ENCODE assay signal across 1 cellular context in genomic region chr7:45146531-45147379, GRCh38.
TF ChIP-seq lines count a peak whose summit lies in the region.

No MANE protein-coding gene starts in this region.

TF ChIP-seq in GM23338, 12 proteins besides CTCF, POLR2A, EP300 and RAD21 (continued from another document):
- no peak for TF ChIP-seq ZNF462 (CRISPR knock-in tag; IDR thresholded peaks at IDR 0.05)
- TF ChIP-seq REST (IDR thresholded peaks at IDR 0.05; ENCODE audit: unreplicated experiment), result no peak
- TF ChIP-seq EZH2 (IDR thresholded peaks at IDR 0.05; ENCODE audit: low read depth, unreplicated experiment), result no peak
- TF ChIP-seq CREB1 (CRISPR knock-in tag; IDR thresholded peaks at IDR 0.05; ENCODE audit: low read depth), result no peak
- no peak for TF ChIP-seq EZH2phosphoT487 (IDR thresholded peaks at IDR 0.05; ENCODE audit: unreplicated experiment)
- no peak for TF ChIP-seq STAT1 (IDR thresholded peaks at IDR 0.05; ENCODE audit: unreplicated experiment)
- TF ChIP-seq ZNF114 (CRISPR knock-in tag; IDR thresholded peaks at IDR 0.05), result no peak
